11 cellular contexts compared by ENCODE assay signal in genomic region chr1:113456967-113457366, GRCh38.
A peak's percentile ranks its signal among the peaks of the same experiment; 100 is the strongest.
DNase-seq lines count a peak whose midpoint lies in the region; ATAC-seq, FAIRE-seq and TF ChIP-seq lines count a peak whose summit lies in the region.
"Had no signal": no experiment of that assay in that cellular context is flagged by ENCODE, and none has a peak within 500 bp of the region (broad histone marks: within the 10 kb centered on the region; RNA-seq: fewer than 3 reads in every experiment).

No MANE protein-coding gene starts in this region.

- TF ChIP-seq CTCF in AG09319 (IDR thresholded peaks at IDR 0.05; ENCODE audit: low read depth, low read length): no peak

- H3K4me3 ChIP-seq in mesodermal cell (ENCODE audit: extremely low read depth, insufficient read depth, low read length, poor library complexity, severe bottlenecking): no peak overlapping the region
- H3K4me3 ChIP-seq: SJCRH30 had no signal

- ATAC-seq in stimulated activated memory B cell treated with anti-CD40 and anti-IgM and Interleukin-4, amounts not matched to agents 10 μg/mL and 1 μg/mL and 100 μg/mL, for 72 hours: no peak

- H3K27ac Mint-ChIP-seq in stimulated activated memory B cell treated with anti-CD40 and anti-IgM and Interleukin-4, amounts not matched to agents 10 μg/mL and 1 μg/mL and 100 μg/mL, for 72 hours: no peak overlapping the region
- H3K27ac Mint-ChIP-seq: activated naive CD8-positive, alpha-beta T cell treated with anti-CD3 and anti-CD28 coated beads, Interleukin-2, amount 10 ng/mL, durations not matched to agents 7 days and 5 days; naive B cell had no signal

- WGBS in mesodermal cell (ENCODE audit: insufficient coverage in 2 of 2), 2 experiments: 80% methylated on average over 1 of the region's 2 CpGs; no CpG with 5 or more reads in 1 of the 2 experiments

- DNase-seq in AG09319 (ENCODE audit: extremely low read depth, low read depth) (peak; percentile 73), NCI-H446 (lab: John Stamatoyannopoulos, UW) (peak; percentile 44 to 90), MV-4-11 (lab: John Stamatoyannopoulos, UW) (no peak), NCI-H146 treated with DMSO at 0.1 percent for 48 hours (lab: John Stamatoyannopoulos, UW; ENCODE audit: unreplicated experiment) (no peak), G401 (ENCODE audit: low spot score) (no peak)
- DNase-seq: activated naive CD8-positive, alpha-beta T cell treated with anti-CD3 and anti-CD28 coated beads, Interleukin-2, amount 10 ng/mL, durations not matched to agents 7 days and 5 days; naive B cell had no signal

- H3K4me3 Mint-ChIP-seq in stimulated activated memory B cell treated with anti-CD40 and anti-IgM and Interleukin-4, amounts not matched to agents 10 μg/mL and 1 μg/mL and 100 μg/mL, for 72 hours: no peak overlapping the region
- H3K4me3 Mint-ChIP-seq: activated naive CD8-positive, alpha-beta T cell treated with anti-CD3 and anti-CD28 coated beads, Interleukin-2, amount 10 ng/mL, durations not matched to agents 7 days and 5 days; naive B cell had no signal

- H3K27me3 Mint-ChIP-seq in stimulated activated memory B cell treated with anti-CD40 and anti-IgM and Interleukin-4, amounts not matched to agents 10 μg/mL and 1 μg/mL and 100 μg/mL, for 72 hours: peaks cover 25% of the 10 kb centered on the region

- no peaks in the 10 kb centered on the region for H3K9me3 ChIP-seq in mesodermal cell (ENCODE audit: control insufficient read depth, low read length)
- H3K9me3 ChIP-seq: SJCRH30 had no signal

- in situ Hi-C loops in G401 (cut with HindIII; ENCODE audit: low sequenced_read_pairs): no loop called here

- peak; percentile 76 for FAIRE-seq in endometrium (lab: Jason Lieb, UNC)

- H3K9me3 Mint-ChIP-seq in stimulated activated memory B cell treated with anti-CD40 and anti-IgM and Interleukin-4, amounts not matched to agents 10 μg/mL and 1 μg/mL and 100 μg/mL, for 72 hours: peaks cover 2% of the 10 kb centered on the region
- H3K9me3 Mint-ChIP-seq: activated naive CD8-positive, alpha-beta T cell treated with anti-CD3 and anti-CD28 coated beads, Interleukin-2, amount 10 ng/mL, durations not matched to agents 7 days and 5 days had no signal

- H3K36me3 Mint-ChIP-seq in stimulated activated memory B cell treated with anti-CD40 and anti-IgM and Interleukin-4, amounts not matched to agents 10 μg/mL and 1 μg/mL and 100 μg/mL, for 72 hours: peaks cover 4% of the 10 kb centered on the region
- H3K36me3 Mint-ChIP-seq: activated naive CD8-positive, alpha-beta T cell treated with anti-CD3 and anti-CD28 coated beads, Interleukin-2, amount 10 ng/mL, durations not matched to agents 7 days and 5 days; naive B cell had no signal

- H3K27ac ChIP-seq in mesodermal cell (ENCODE audit: low read depth, low read length, severe bottlenecking): peak overlapping the region; percentile 58
- H3K27ac ChIP-seq: SJCRH30 had no signal

- no peaks in the 10 kb centered on the region for H3K4me1 Mint-ChIP-seq in stimulated activated memory B cell treated with anti-CD40 and anti-IgM and Interleukin-4, amounts not matched to agents 10 μg/mL and 1 μg/mL and 100 μg/mL, for 72 hours
- H3K4me1 Mint-ChIP-seq: activated naive CD8-positive, alpha-beta T cell treated with anti-CD3 and anti-CD28 coated beads, Interleukin-2, amount 10 ng/mL, durations not matched to agents 7 days and 5 days; naive B cell had no signal

- H3K4me1 ChIP-seq in mesodermal cell (ENCODE audit: control insufficient read depth, insufficient read depth, low read length, poor library complexity, severe bottlenecking): peaks cover 9% of the 10 kb centered on the region

- H3K36me3 ChIP-seq in mesodermal cell (ENCODE audit: control insufficient read depth, insufficient read depth, low read length): no peaks in the 10 kb centered on the region
- H3K36me3 ChIP-seq: SJCRH30 had no signal

Comparison
In these comparisons a context has a peak if more than half of its experiments do, and no peak if none do; other contexts are left out.
1. DNase-seq: peak in AG09319 (single experiment) and NCI-H446 (2 of 2); none in MV-4-11 (single experiment), NCI-H146 treated with DMSO at 0.1 percent for 48 hours (single experiment) and G401 (single experiment).